In genomic region chr1:207911983-207912760, GRCh38 we compare ENCODE assay signal across 1 cellular context.
TF ChIP-seq lines count a peak whose summit lies in the region.

No MANE protein-coding gene starts in this region.

TF ChIP-seq in WTC11, 78 proteins besides CTCF, POLR2A, EP300 and RAD21 (continued from another document):
- no peak for TF ChIP-seq AR (CRISPR knock-in tag; IDR thresholded peaks at IDR 0.05)
- TF ChIP-seq RORB (CRISPR knock-in tag; IDR thresholded peaks at IDR 0.05) = no peak
- TF ChIP-seq ZNF396 (CRISPR knock-in tag; IDR thresholded peaks at IDR 0.05; ENCODE audit: borderline replicate concordance) = no peak
- no peak for TF ChIP-seq CREM (CRISPR knock-in tag; IDR thresholded peaks at IDR 0.05)
- TF ChIP-seq FOXK1 (CRISPR knock-in tag; IDR thresholded peaks at IDR 0.05) = no peak
- TF ChIP-seq IRF2 (CRISPR knock-in tag; IDR thresholded peaks at IDR 0.05; ENCODE audit: borderline replicate concordance, low read depth) = no peak
- no peak for TF ChIP-seq NR2C2 (CRISPR knock-in tag; IDR thresholded peaks at IDR 0.05)
- no peak for TF ChIP-seq ARID4B (CRISPR knock-in tag; IDR thresholded peaks at IDR 0.05; ENCODE audit: borderline replicate concordance)
- no peak for TF ChIP-seq ESRRA (CRISPR knock-in tag; IDR thresholded peaks at IDR 0.05; ENCODE audit: borderline replicate concordance)
TF ChIP-seq in WTC11: peak in this region for 0.
